ENCODE assay signal across 10 cellular contexts in genomic region chr17:18992454-18993130, GRCh38. TPM values are rescaled to one million over a fixed set of nuclear protein-coding genes. Genes with fewer than 3 reads are reported as not detected.
DNase-seq lines count a peak whose midpoint lies in the region; ATAC-seq and TF ChIP-seq lines count a peak whose summit lies in the region.
"Had no signal": no experiment of that assay in that cellular context is flagged by ENCODE, and none has a peak within 500 bp of the region (broad histone marks: within the 10 kb centered on the region; RNA-seq: fewer than 3 reads in every experiment).

No MANE protein-coding gene starts in this region.

- WGBS in smooth muscle cell (ENCODE audit: low lambda C conversion rate): 92% methylated on average over 21 of the region's 22 CpGs

- DNase-seq in GM10248 (ENCODE audit: extremely low spot score) (peak; percentile 52), GM10266 (ENCODE audit: extremely low spot score) (no peak), smooth muscle cell (lab: John Stamatoyannopoulos, UW; ENCODE audit: unreplicated experiment) (no peak)
- peak; percentile 37 for DNase-seq in activated CD8-positive, alpha-beta memory T cell treated with anti-CD3 and anti-CD28 coated beads, Interleukin-2, amount 50 U/mL, for 4 hours
- peak in 6 of 10 donors; percentile 19 to 56 (median 47) for DNase-seq in naive thymus-derived CD8-positive, alpha-beta T cell
- DNase-seq in activated CD4-positive, alpha-beta T cell treated with anti-CD3 and anti-CD28 coated beads, Interleukin-2, amount 50 U/mL, for 4 hours: no peak
- DNase-seq: activated CD4-positive, alpha-beta T cell treated with anti-CD3 and anti-CD28 coated beads for 1 hour; left cardiac atrium had no signal

- no peak overlapping the region for H3K4me2 ChIP-seq in smooth muscle cell

- H3K4me1 ChIP-seq in HEK293 (ENCODE audit: control insufficient read depth, insufficient read depth, low read length): no peaks in the 10 kb centered on the region
- no peaks in the 10 kb centered on the region for H3K4me1 ChIP-seq in smooth muscle cell (ENCODE audit: low read depth)

- ATAC-seq in naive thymus-derived CD8-positive, alpha-beta T cell: peak; percentile 79 to 89
- ATAC-seq: left cardiac atrium had no signal

- no peaks in the 10 kb centered on the region for H3K9me3 ChIP-seq in HEK293 (ENCODE audit: control insufficient read depth, insufficient read depth, low read depth, low read length)
- peaks cover 8% of the 10 kb centered on the region for H3K9me3 ChIP-seq in smooth muscle cell (replicated peaks; ENCODE audit: low read depth)

- H3K27me3 Mint-ChIP-seq in naive thymus-derived CD8-positive, alpha-beta T cell: no peaks in the 10 kb centered on the region

- H4K20me1 ChIP-seq in smooth muscle cell (ENCODE audit: low read depth): peaks cover 94% of the 10 kb centered on the region

- peaks cover 0 to 12% (median 8%) of the 10 kb centered on the region in 9 donors for H3K9me3 Mint-ChIP-seq in naive thymus-derived CD8-positive, alpha-beta T cell

- peaks cover 2 to 12% (median 9%) of the 10 kb centered on the region in 3 donors for H3K36me3 Mint-ChIP-seq in naive thymus-derived CD8-positive, alpha-beta T cell

- H2AFZ ChIP-seq in smooth muscle cell (ENCODE audit: low read depth): no peak overlapping the region

- H3K36me3 ChIP-seq in HEK293 (ENCODE audit: control insufficient read depth in 2 of 2, insufficient read depth in 1 of 2, low read length in 2 of 2) (peaks cover 3 to 49% of the 10 kb centered on the region in 2 experiments; a peak in 2 of 3 replicates), smooth muscle cell (ENCODE audit: low read depth) (peaks cover 7% of the 10 kb centered on the region)

- no peak for TF ChIP-seq CTCF in GM10248 (IDR thresholded peaks at IDR 0.05; ENCODE audit: control extremely low read depth, extremely low read depth, low read depth, missing control alignments)
- no peak for TF ChIP-seq CTCF in HEK293 (tag by site-specific recombination; IDR thresholded peaks at IDR 0.05)
- TF ChIP-seq CTCF in GM10266 (IDR thresholded peaks at IDR 0.05; ENCODE audit: control insufficient read depth, insufficient read depth, low read depth, missing control alignments): no peak
- TF ChIP-seq CTCF in smooth muscle cell (IDR thresholded peaks at IDR 0.05; ENCODE audit: borderline replicate concordance, insufficient read depth, poor library complexity, severe bottlenecking): no peak

- H3K27me3 ChIP-seq in smooth muscle cell (ENCODE audit: low read depth): no peaks in the 10 kb centered on the region

- CTCF ChIA-PET in GM10248 (lab: Yijun Ruan, JAX): interaction anchor here (1.1 kb wide), 1 partner anchor 32 kb away, joined by 4 read pairs; no protein-coding TSS in a partner anchor
- CTCF ChIA-PET in HEK293 (lab: Yijun Ruan, JAX): interaction anchor here (0.6 to 0.7 kb wide), 2 partner anchors 9 to 309 kb away, joined by 3 read pairs; no protein-coding TSS in a partner anchor

- H3K4me3 ChIP-seq in HEK293 (ENCODE audit: low read depth, low read length) (no peak overlapping the region), smooth muscle cell (no peak overlapping the region)

- H3K4me3 Mint-ChIP-seq in naive thymus-derived CD8-positive, alpha-beta T cell: peak overlapping the region in 9 of 10 donors; percentile 42 to 81 (median 69)

- H3K27ac Mint-ChIP-seq in naive thymus-derived CD8-positive, alpha-beta T cell: peak overlapping the region in 3 of 10 donors; percentile 7 to 49 (median 46)

- H3K4me1 Mint-ChIP-seq in naive thymus-derived CD8-positive, alpha-beta T cell: peaks cover 13 to 41% (median 26%) of the 10 kb centered on the region in 4 donors

- H3F3A ChIP-seq in smooth muscle cell (ENCODE audit: low read depth): no peaks in the 10 kb centered on the region

- POLR2A ChIA-PET in GM10248 (lab: Yijun Ruan, JAX) (no interaction called here), HEK293 (lab: Yijun Ruan, JAX) (interaction anchor here (0.6 to 2.3 kb wide), 2 partner anchors 11 to 285 kb away, joined by 4 to 7 read pairs; no protein-coding TSS in a partner anchor)
- POLR2A ChIA-PET in naive thymus-derived CD8-positive, alpha-beta T cell (lab: Charles Lee): interaction anchor here (1.3 to 1.7 kb wide), 3 partner anchors 9 to 26 kb away, joined by 3 read pairs; no protein-coding TSS in a partner anchor

- no peak overlapping the region for H3K9ac ChIP-seq in smooth muscle cell (ENCODE audit: low read depth)

- peaks cover 18% of the 10 kb centered on the region for H3K79me2 ChIP-seq in smooth muscle cell (ENCODE audit: low read depth)

- no peak overlapping the region for H3K27ac ChIP-seq in HEK293 (ENCODE audit: extremely low read depth, low read depth, low read length)
- H3K27ac ChIP-seq in smooth muscle cell (ENCODE audit: low read depth): no peak overlapping the region

TF ChIP-seq in HEK293, 187 proteins besides CTCF, POLR2A, EP300 and RAD21:
- no peak for TF ChIP-seq ZNF121 (tag by site-specific recombination; IDR thresholded peaks at IDR 0.05)
- TF ChIP-seq ZNF560 (tag by site-specific recombination; IDR thresholded peaks at IDR 0.05; ENCODE audit: borderline replicate concordance): no peak
- TF ChIP-seq ZNF416 (tag by site-specific recombination; IDR thresholded peaks at IDR 0.05): no peak
- no peak for TF ChIP-seq ZNF221 (tag by site-specific recombination; IDR thresholded peaks at IDR 0.05; ENCODE audit: borderline replicate concordance)
- TF ChIP-seq EGR2 (tag by site-specific recombination; IDR thresholded peaks at IDR 0.05; ENCODE audit: low read depth): peak; percentile 79
- peak; percentile 63 for TF ChIP-seq ZFHX2 (tag by site-specific recombination; conservative IDR thresholded peaks at IDR 0.05)
- TF ChIP-seq ZNF184 (tag by site-specific recombination; IDR thresholded peaks at IDR 0.05): no peak
TF ChIP-seq in HEK293: peak in this region for 2.

RNA-seq across cellular contexts. Expression of gene FAM83G, which starts 12.0 kb away (rescaled TPM):
- total RNA-seq in naive thymus-derived CD8-positive, alpha-beta T cell: 1 to 10 TPM; 7.2 to 8.9 TPM
- 1 to 10 TPM; 1.5 to 3.5 (median 1.9) TPM for polyA plus RNA-seq in naive thymus-derived CD8-positive, alpha-beta T cell
- 10.0 and 14.2 TPM in 2 replicates for total RNA-seq in smooth muscle cell
- 8.2 and 16.0 TPM in 2 replicates for polyA plus RNA-seq in smooth muscle cell

RNA-seq across cellular contexts. Expression of gene SLC5A10, which starts 40.6 kb away (rescaled TPM):
- total RNA-seq in naive thymus-derived CD8-positive, alpha-beta T cell: not detected
- polyA plus RNA-seq in naive thymus-derived CD8-positive, alpha-beta T cell: under 1 TPM; 0.06 to 0.25 (median 0.09) TPM
- not detected in 2 replicates for total RNA-seq in smooth muscle cell
- polyA plus RNA-seq in smooth muscle cell: not detected in 2 replicates
- total RNA-seq: fibroblast of lung had no signal
- polyA plus RNA-seq: fibroblast of lung had no signal

RNA-seq across cellular contexts. Expression of gene GRAP, which starts 54.2 kb away (rescaled TPM):
- total RNA-seq in naive thymus-derived CD8-positive, alpha-beta T cell: 10 to 100 TPM; 65.6 to 69.9 TPM
- 10 to 100 TPM; 32.7 to 99.6 (median 73.1) TPM for polyA plus RNA-seq in naive thymus-derived CD8-positive, alpha-beta T cell
- not detected in 2 replicates for total RNA-seq in smooth muscle cell
- polyA plus RNA-seq in smooth muscle cell: 0.30 TPM in 1 of 2 replicates, not detected in the other
- total RNA-seq: fibroblast of lung had no signal

Comparison
In these comparisons a context has a peak if more than half of its experiments do, and no peak if none do; other contexts are left out.
1. DNase-seq: peak in GM10248 (single experiment), activated CD8-positive, alpha-beta memory T cell treated with anti-CD3 and anti-CD28 coated beads, Interleukin-2, amount 50 U/mL, for 4 hours (single experiment) and naive thymus-derived CD8-positive, alpha-beta T cell (6 of 10); none in GM10266 (single experiment), activated CD4-positive, alpha-beta T cell treated with anti-CD3 and anti-CD28 coated beads, Interleukin-2, amount 50 U/mL, for 4 hours (0 of 2) and smooth muscle cell (single experiment).
2. RNA of gene GRAP, which starts 54.2 kb away (total RNA-seq): 65.6 to 69.9 TPM in naive thymus-derived CD8-positive, alpha-beta T cell; not detected in smooth muscle cell; every median in the first group is over 10 times any median in the second.